Comparison of ENCODE assay signal across 1 cellular context in the genomic region with DNA sequence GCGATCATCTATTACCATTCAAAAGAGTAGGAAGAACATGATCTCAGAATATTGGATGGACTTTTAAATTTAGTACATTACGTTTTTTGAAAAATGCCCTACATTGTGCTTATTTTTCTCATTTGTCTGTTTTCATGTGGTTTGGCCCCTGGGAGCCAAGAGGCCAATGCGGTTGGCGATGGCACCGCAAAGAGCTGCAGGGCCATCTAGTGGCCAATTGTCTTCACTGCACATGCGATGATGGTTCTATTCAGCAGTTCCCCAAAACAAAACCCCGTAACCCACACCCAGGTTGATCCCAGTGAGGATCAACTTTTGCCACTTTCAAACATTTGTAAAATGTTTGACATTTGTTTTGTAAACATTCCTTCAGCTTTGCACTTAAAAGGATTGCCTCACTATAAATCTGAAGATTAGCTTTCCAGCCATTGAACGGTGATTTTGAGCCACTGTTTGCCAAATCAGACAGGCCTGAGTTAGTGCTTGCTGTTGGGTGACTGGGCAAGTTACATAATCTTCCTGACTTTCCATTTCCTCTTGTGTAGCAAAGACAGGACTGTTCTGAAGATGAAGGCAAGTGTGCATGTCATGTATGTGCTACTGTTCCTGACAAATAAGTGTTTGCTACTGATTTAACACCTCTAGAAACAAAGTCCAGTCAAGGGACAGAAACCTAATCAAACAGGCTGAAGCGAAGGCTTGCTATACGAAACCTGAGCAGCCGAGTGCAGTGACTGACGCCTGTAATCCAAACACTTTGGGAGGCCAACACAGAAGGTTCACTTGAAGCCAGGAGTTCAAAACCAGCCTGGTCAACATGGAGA.
A peak's percentile ranks its signal among the peaks of the same experiment; 100 is the strongest.
TF ChIP-seq lines count a peak whose summit lies in the region.

No MANE protein-coding gene starts in this region.

TF ChIP-seq in K562, 482 proteins besides CTCF, POLR2A, EP300 and RAD21 (continued from another document):
- TF ChIP-seq, protein P1, sequence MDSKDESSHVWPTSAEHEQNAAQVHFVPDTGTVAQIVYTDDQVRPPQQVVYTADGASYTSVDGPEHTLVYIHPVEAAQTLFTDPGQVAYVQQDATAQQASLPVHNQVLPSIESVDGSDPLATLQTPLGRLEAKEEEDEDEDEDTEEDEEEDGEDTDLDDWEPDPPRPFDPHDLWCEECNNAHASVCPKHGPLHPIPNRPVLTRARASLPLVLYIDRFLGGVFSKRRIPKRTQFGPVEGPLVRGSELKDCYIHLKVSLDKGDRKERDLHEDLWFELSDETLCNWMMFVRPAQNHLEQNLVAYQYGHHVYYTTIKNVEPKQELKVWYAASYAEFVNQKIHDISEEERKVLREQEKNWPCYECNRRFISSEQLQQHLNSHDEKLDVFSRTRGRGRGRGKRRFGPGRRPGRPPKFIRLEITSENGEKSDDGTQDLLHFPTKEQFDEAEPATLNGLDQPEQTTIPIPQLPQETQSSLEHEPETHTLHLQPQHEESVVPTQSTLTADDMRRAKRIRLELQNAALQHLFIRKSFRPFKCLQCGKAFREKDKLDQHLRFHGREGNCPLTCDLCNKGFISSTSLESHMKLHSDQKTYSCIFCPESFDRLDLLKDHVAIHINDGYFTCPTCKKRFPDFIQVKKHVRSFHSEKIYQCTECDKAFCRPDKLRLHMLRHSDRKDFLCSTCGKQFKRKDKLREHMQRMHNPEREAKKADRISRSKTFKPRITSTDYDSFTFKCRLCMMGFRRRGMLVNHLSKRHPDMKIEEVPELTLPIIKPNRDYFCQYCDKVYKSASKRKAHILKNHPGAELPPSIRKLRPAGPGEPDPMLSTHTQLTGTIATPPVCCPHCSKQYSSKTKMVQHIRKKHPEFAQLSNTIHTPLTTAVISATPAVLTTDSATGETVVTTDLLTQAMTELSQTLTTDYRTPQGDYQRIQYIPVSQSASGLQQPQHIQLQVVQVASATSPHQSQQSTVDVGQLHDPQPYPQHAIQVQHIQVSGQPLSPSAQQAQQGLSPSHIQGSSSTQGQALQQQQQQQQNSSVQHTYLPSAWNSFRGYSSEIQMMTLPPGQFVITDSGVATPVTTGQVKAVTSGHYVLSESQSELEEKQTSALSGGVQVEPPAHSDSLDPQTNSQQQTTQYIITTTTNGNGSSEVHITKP (IDR thresholded peaks at IDR 0.05; ENCODE audit: partially characterized antibody) = peak; percentile 33
- TF ChIP-seq ZNF586 (CRISPR knock-in tag; conservative IDR thresholded peaks at IDR 0.05) (no peak), ZNF354B (CRISPR knock-in tag; IDR thresholded peaks at IDR 0.05) (no peak), ZFP1 (CRISPR knock-in tag; IDR thresholded peaks at IDR 0.05) (no peak), CC2D1A (IDR thresholded peaks at IDR 0.05) (peak; percentile 46; the same call in 1 of the 2 replicates), MYC (IDR thresholded peaks at IDR 0.05; ENCODE audit: low read depth, low read length) (0 out of 2 replicates have a peak, but pooled peaks have one; percentile 28), MYC (CRISPR knock-in tag; IDR thresholded peaks at IDR 0.05; ENCODE audit: borderline replicate concordance, low read depth) (no peak), TSC22D4 (tag; IDR thresholded peaks at IDR 0.05) (no peak), ZNF699 (CRISPR knock-in tag; IDR thresholded peaks at IDR 0.05; ENCODE audit: insufficient replicate concordance) (no peak), ADNP (tag; IDR thresholded peaks at IDR 0.05) (no peak)
- TF ChIP-seq, protein P2, sequence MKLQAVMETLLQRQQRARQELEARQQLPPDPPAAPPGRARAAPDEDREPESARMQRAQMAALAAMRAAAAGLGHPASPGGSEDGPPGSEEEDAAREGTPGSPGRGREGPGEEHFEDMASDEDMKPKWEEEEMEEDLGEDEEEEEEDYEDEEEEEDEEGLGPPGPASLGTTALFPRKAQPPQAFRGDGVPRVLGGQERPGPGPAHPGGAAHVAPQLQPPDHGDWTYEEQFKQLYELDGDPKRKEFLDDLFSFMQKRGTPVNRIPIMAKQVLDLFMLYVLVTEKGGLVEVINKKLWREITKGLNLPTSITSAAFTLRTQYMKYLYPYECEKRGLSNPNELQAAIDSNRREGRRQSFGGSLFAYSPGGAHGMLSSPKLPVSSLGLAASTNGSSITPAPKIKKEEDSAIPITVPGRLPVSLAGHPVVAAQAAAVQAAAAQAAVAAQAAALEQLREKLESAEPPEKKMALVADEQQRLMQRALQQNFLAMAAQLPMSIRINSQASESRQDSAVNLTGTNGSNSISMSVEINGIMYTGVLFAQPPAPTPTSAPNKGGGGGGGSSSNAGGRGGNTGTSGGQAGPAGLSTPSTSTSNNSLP (IDR thresholded peaks at IDR 0.05; ENCODE audit: borderline replicate concordance, low read depth, low read length) = no peak
- TF ChIP-seq, protein P3, sequence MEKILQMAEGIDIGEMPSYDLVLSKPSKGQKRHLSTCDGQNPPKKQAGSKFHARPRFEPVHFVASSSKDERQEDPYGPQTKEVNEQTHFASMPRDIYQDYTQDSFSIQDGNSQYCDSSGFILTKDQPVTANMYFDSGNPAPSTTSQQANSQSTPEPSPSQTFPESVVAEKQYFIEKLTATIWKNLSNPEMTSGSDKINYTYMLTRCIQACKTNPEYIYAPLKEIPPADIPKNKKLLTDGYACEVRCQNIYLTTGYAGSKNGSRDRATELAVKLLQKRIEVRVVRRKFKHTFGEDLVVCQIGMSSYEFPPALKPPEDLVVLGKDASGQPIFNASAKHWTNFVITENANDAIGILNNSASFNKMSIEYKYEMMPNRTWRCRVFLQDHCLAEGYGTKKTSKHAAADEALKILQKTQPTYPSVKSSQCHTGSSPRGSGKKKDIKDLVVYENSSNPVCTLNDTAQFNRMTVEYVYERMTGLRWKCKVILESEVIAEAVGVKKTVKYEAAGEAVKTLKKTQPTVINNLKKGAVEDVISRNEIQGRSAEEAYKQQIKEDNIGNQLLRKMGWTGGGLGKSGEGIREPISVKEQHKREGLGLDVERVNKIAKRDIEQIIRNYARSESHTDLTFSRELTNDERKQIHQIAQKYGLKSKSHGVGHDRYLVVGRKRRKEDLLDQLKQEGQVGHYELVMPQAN (IDR thresholded peaks at IDR 0.05; ENCODE audit: borderline replicate concordance) = no peak
- TF ChIP-seq, protein P4, sequence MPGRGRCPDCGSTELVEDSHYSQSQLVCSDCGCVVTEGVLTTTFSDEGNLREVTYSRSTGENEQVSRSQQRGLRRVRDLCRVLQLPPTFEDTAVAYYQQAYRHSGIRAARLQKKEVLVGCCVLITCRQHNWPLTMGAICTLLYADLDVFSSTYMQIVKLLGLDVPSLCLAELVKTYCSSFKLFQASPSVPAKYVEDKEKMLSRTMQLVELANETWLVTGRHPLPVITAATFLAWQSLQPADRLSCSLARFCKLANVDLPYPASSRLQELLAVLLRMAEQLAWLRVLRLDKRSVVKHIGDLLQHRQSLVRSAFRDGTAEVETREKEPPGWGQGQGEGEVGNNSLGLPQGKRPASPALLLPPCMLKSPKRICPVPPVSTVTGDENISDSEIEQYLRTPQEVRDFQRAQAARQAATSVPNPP (IDR thresholded peaks at IDR 0.05; ENCODE audit: borderline replicate concordance, insufficient read depth, insufficient read length) = no peak
- TF ChIP-seq, protein P5, sequence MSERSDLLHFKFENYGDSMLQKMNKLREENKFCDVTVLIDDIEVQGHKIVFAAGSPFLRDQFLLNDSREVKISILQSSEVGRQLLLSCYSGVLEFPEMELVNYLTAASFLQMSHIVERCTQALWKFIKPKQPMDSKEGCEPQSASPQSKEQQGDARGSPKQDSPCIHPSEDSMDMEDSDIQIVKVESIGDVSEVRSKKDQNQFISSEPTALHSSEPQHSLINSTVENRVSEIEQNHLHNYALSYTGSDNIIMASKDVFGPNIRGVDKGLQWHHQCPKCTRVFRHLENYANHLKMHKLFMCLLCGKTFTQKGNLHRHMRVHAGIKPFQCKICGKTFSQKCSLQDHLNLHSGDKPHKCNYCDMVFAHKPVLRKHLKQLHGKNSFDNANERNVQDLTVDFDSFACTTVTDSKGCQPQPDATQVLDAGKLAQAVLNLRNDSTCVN (CRISPR knock-in tag; IDR thresholded peaks at IDR 0.05) = no peak
